12 cellular contexts compared by ENCODE assay signal in genomic region chr1:51214615-51215131, GRCh38. TPM values are rescaled to one million over a fixed set of nuclear protein-coding genes. Genes with fewer than 3 reads are reported as not detected.
DNase-seq lines count a peak whose midpoint lies in the region; ATAC-seq and TF ChIP-seq lines count a peak whose summit lies in the region.
"Had no signal": no experiment of that assay in that cellular context is flagged by ENCODE, and none has a peak within 500 bp of the region (broad histone marks: within the 10 kb centered on the region; RNA-seq: fewer than 3 reads in every experiment).

No MANE protein-coding gene starts in this region.

- H3K36me3 Mint-ChIP-seq in CD4-positive, alpha-beta memory T cell, result no peaks in the 10 kb centered on the region
- H3K36me3 Mint-ChIP-seq in WTC11, result no peaks in the 10 kb centered on the region

- H2AFZ ChIP-seq in hepatocyte, result no peak overlapping the region

- no peaks in the 10 kb centered on the region for H3K9me3 ChIP-seq in CD4-positive, alpha-beta memory T cell (ENCODE audit: control insufficient read depth in 1 of 2, low read length in 2 of 2)
- no peaks in the 10 kb centered on the region for H3K9me3 ChIP-seq in hepatocyte (ENCODE audit: low read depth)
- H3K9me3 ChIP-seq: sigmoid colon had no signal

- 67% methylated on average over 7 of the region's 7 CpGs for WGBS in hepatocyte (ENCODE audit: low lambda C conversion rate, missing lambda C conversion rate)

- H3K27ac ChIP-seq in CD4-positive, alpha-beta memory T cell (ENCODE audit: low read depth, low read length), result no peak overlapping the region
- H3K27ac ChIP-seq in hepatocyte, result no peak overlapping the region
- H3K27ac ChIP-seq: cardiac muscle cell had no signal

- ATAC-seq in WTC11, result no peak
- no peak for ATAC-seq in GM21825 (IDR thresholded peaks at IDR 0.05; ENCODE audit: unreplicated experiment)
- ATAC-seq: HCT116 had no signal

- H3K9me3 Mint-ChIP-seq in CD4-positive, alpha-beta memory T cell, result no peaks in the 10 kb centered on the region
- no peaks in the 10 kb centered on the region for H3K9me3 Mint-ChIP-seq in WTC11

- H3K4me2 ChIP-seq in hepatocyte, result no peak overlapping the region

- H3K4me1 Mint-ChIP-seq in CD4-positive, alpha-beta memory T cell, result peaks cover 15 to 23% (median 17%) of the 10 kb centered on the region in 4 donors
- no peaks in the 10 kb centered on the region for H3K4me1 Mint-ChIP-seq in WTC11

- intact Hi-C loops in CD4-positive, alpha-beta memory T cell (cut with micrococcal nuclease), result no loop called here

- POLR2A ChIA-PET in CD4-positive, alpha-beta memory T cell (lab: Charles Lee; ENCODE audit: partially characterized antibody), result interaction anchor here (1.9 kb wide), 1 partner anchor 21 kb away, joined by 15 read pairs; the partner anchor contains the start of gene RNF11
- POLR2A ChIA-PET in WTC11 (lab: Charles Lee), result no interaction called here

- no peak for TF ChIP-seq CTCF in hepatocyte (IDR thresholded peaks at IDR 0.05; ENCODE audit: poor library complexity)
- no peak for TF ChIP-seq CTCF in WTC11 (IDR thresholded peaks at IDR 0.05)

- H3K27ac Mint-ChIP-seq in CD4-positive, alpha-beta memory T cell, result peak overlapping the region; percentile 3 to 67 (median 30)
- H3K27ac Mint-ChIP-seq in WTC11, result no peak overlapping the region

- H3K27me3 ChIP-seq in CD4-positive, alpha-beta memory T cell (ENCODE audit: insufficient read depth, low read length), result no peaks in the 10 kb centered on the region
- no peaks in the 10 kb centered on the region for H3K27me3 ChIP-seq in hepatocyte
- H3K27me3 ChIP-seq: cardiac muscle cell, sigmoid colon had no signal

- no peaks in the 10 kb centered on the region for H3K36me3 ChIP-seq in CD4-positive, alpha-beta memory T cell (ENCODE audit: insufficient read depth, low read length)
- no peaks in the 10 kb centered on the region for H3K36me3 ChIP-seq in hepatocyte (replicated peaks; ENCODE audit: insufficient read depth, low read depth)
- H3K36me3 ChIP-seq: cardiac muscle cell, sigmoid colon had no signal

- no peak overlapping the region for H3K4me3 ChIP-seq in CD4-positive, alpha-beta memory T cell (ENCODE audit: low read length in 2 of 2)
- no peak overlapping the region for H3K4me3 ChIP-seq in hepatocyte
- H3K4me3 ChIP-seq: cardiac muscle cell, sigmoid colon had no signal

- H4K20me1 ChIP-seq in hepatocyte (ENCODE audit: insufficient read depth, poor library complexity, severe bottlenecking), result no peaks in the 10 kb centered on the region

- DNase-seq in CD4-positive, alpha-beta memory T cell, result peak in 2 of 5 donors; percentile 5 to 8
- DNase-seq in HCEC 1CT, result peak; percentile 82
- DNase-seq in SKM-1 (lab: John Stamatoyannopoulos, UW; ENCODE audit: unreplicated experiment), result peak; percentile 77
- DNase-seq in hepatocyte (ENCODE audit: low spot score), result peak; percentile 23
- DNase-seq in DMS153 treated with DMSO at 0.1 percent for 48 hours (lab: John Stamatoyannopoulos, UW; ENCODE audit: unreplicated experiment), result no peak
- no peak for DNase-seq in WTC11 (ENCODE audit: low spot score)
- no peak for DNase-seq in amygdala (lab: John Stamatoyannopoulos, UW)
- DNase-seq: NCI-H146, sigmoid colon had no signal

- H3K79me2 ChIP-seq in hepatocyte, result no peaks in the 10 kb centered on the region

- H3K9me2 ChIP-seq in hepatocyte (replicated peaks; ENCODE audit: insufficient read depth), result no peaks in the 10 kb centered on the region

- CTCF ChIA-PET in CD4-positive, alpha-beta memory T cell (lab: Charles Lee; ENCODE audit: partially characterized antibody), result interaction anchor here (0.6 to 10.8 kb wide), 3 partner anchors 21 to 292 kb away, joined by 3 to 59 read pairs (median 4); partner anchors contain the start of gene RNF11
- CTCF ChIA-PET in WTC11 (lab: Charles Lee), result no interaction called here

- peak overlapping the region in 6 of 8 donors; percentile 19 to 40 (median 21) for H3K4me3 Mint-ChIP-seq in CD4-positive, alpha-beta memory T cell
- H3K4me3 Mint-ChIP-seq in WTC11, result no peak overlapping the region

- H3K27me3 Mint-ChIP-seq in CD4-positive, alpha-beta memory T cell, result no peaks in the 10 kb centered on the region
- H3K27me3 Mint-ChIP-seq in WTC11 (ENCODE audit: low read depth), result no peaks in the 10 kb centered on the region

- peaks cover 11% of the 10 kb centered on the region for H3K4me1 ChIP-seq in CD4-positive, alpha-beta memory T cell (ENCODE audit: insufficient read depth, low read length)
- H3K4me1 ChIP-seq in hepatocyte (ENCODE audit: insufficient read depth), result no peaks in the 10 kb centered on the region

TF ChIP-seq in WTC11, 78 proteins besides CTCF, POLR2A, EP300 and RAD21 (continues in another document):
- TF ChIP-seq OVOL2 (CRISPR knock-in tag; IDR thresholded peaks at IDR 0.05; ENCODE audit: borderline replicate concordance) (no peak), TP53 (CRISPR knock-in tag; IDR thresholded peaks at IDR 0.05) (no peak), ELF4 (CRISPR knock-in tag; IDR thresholded peaks at IDR 0.05; ENCODE audit: low read depth) (no peak), ZNF425 (CRISPR knock-in tag; conservative IDR thresholded peaks at IDR 0.05) (no peak), NFYB (CRISPR knock-in tag; conservative IDR thresholded peaks at IDR 0.05; ENCODE audit: low read depth) (no peak), HMGXB4 (CRISPR knock-in tag; IDR thresholded peaks at IDR 0.05) (no peak), ERG (CRISPR knock-in tag; IDR thresholded peaks at IDR 0.05) (no peak), ZNF396 (CRISPR knock-in tag; IDR thresholded peaks at IDR 0.05; ENCODE audit: borderline replicate concordance) (no peak), SMAD4 (CRISPR knock-in tag; IDR thresholded peaks at IDR 0.05) (no peak)

RNA-seq across cellular contexts. Expression of gene RNF11, which starts 21.4 kb away (rescaled TPM):
- total RNA-seq in CD4-positive, alpha-beta memory T cell, result 10 to 100 TPM; 40.8 to 43.4 TPM
- polyA plus RNA-seq in CD4-positive, alpha-beta memory T cell, result 10 to 100 TPM; 37.6 to 50.3 TPM
- 99.8 and 102 TPM in 2 replicates for total RNA-seq in hepatocyte
- polyA plus RNA-seq in hepatocyte, result 42.4 and 55.9 TPM in 2 replicates
- 45.5 to 50.8 TPM (median 46.1 TPM) in 3 replicates for total RNA-seq in WTC11 (2021)

Comparison
In these comparisons a context has a peak if more than half of its experiments do, and no peak if none do; other contexts are left out.
1. DNase-seq: peak in HCEC 1CT (single experiment), SKM-1 (single experiment) and hepatocyte (single experiment); none in DMS153 treated with DMSO at 0.1 percent for 48 hours (single experiment), WTC11 (single experiment) and amygdala (0 of 56).